1 cellular context compared by ENCODE assay signal in genomic region chr2:174224665-174225288, GRCh38.
A peak's percentile ranks its signal among the peaks of the same experiment; 100 is the strongest.
TF ChIP-seq lines count a peak whose summit lies in the region.

No MANE protein-coding gene starts in this region.

TF ChIP-seq in K562, 482 proteins besides CTCF, POLR2A, EP300 and RAD21 (continued from another document):
- TF ChIP-seq PREB (CRISPR knock-in tag; IDR thresholded peaks at IDR 0.05) (no peak), MED1 (CRISPR knock-in tag; IDR thresholded peaks at IDR 0.05; ENCODE audit: borderline replicate concordance) (no peak), TCF7 (IDR thresholded peaks at IDR 0.05; ENCODE audit: borderline replicate concordance) (no peak), CBFA2T3 (IDR thresholded peaks at IDR 0.05) (peak; percentile 86), ZNF24 (IDR thresholded peaks at IDR 0.05) (no peak)
